Comparison of ENCODE assay signal across 8 cellular contexts in the genomic region with DNA sequence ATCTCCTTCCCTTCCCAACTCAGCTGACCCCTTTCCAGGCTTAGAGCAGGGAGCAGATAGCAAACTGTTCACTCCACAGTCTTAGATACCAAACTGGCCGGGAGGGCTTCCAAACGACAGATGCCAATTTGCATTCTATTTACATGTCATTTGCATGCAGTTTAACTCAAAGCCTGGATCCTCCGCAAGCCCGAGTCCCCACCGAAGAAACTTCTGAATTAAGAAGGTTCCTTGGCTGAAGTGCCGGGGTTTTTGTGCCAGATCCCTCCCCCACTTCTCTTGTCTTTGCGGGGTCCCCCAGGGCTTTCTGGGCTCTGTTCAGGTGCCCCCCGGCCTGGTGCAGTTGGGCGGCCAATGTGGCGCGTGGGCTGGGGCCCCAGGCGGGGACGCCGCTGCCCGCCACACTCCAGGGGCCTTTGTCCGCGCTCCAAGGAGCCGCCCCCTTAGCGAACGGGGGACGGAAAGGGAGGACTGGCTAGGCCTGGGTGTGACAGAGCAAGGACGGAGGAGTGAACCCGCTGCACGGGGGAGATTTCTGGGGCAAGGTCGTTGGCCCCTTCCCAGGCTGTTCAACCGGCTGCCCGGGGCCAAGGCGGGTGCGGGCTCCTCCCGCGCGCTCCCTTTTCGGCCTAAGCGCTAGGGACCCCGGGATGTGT. TPM values are rescaled to one million over a fixed set of nuclear protein-coding genes. Genes with fewer than 3 reads are reported as not detected.
DNase-seq lines count a peak whose midpoint lies in the region; ATAC-seq and TF ChIP-seq lines count a peak whose summit lies in the region.

No MANE protein-coding gene starts in this region.

- DNase-seq in BE2C (peak; percentile 14), NCI-H1105 (lab: John Stamatoyannopoulos, UW) (peak; percentile 7), colonic mucosa (peak; percentile 24), mesendoderm (peak; percentile 93), type B pancreatic cell (ENCODE audit: extremely low spot score, unreplicated experiment) (peak; percentile 72)
- DNase-seq in activated CD4-positive, alpha-beta memory T cell treated with anti-CD3 and anti-CD28 coated beads for 36 hours: no peak
- no peak for DNase-seq in stimulated activated CD8-positive, alpha-beta memory T cell treated with anti-CD3 and anti-CD28 coated beads, Interleukin-4, amount 100 ng/mL, for 48 hours

- no peaks in the 10 kb centered on the region for H3K9me3 ChIP-seq in BE2C
- H3K9me3 ChIP-seq in colonic mucosa: no peaks in the 10 kb centered on the region

- no peak overlapping the region for H4K8ac ChIP-seq in mesendoderm (ENCODE audit: low read depth, low read length)

- H3K79me1 ChIP-seq in mesendoderm (ENCODE audit: low read length): peaks cover 8% of the 10 kb centered on the region

- H2AK5ac ChIP-seq in mesendoderm (ENCODE audit: low read length): no peak overlapping the region

- TF ChIP-seq CTCF in BE2C (IDR thresholded peaks at IDR 0.05; ENCODE audit: low read depth, low read length) (no peak), colonic mucosa (IDR thresholded peaks at IDR 0.05) (no peak), type B pancreatic cell (conservative IDR thresholded peaks at IDR 0.05) (no peak)

- no CpG with 5 or more reads among the region's 35 CpGs for WGBS in mesendoderm (ENCODE audit: extremely low coverage, insufficient coverage, low lambda C conversion rate)

- H3K27ac Mint-ChIP-seq in type B pancreatic cell: peak overlapping the region; percentile 76
- H3K27ac Mint-ChIP-seq in activated CD4-positive, alpha-beta memory T cell treated with anti-CD3 and anti-CD28 coated beads for 36 hours: no peak overlapping the region

- peak overlapping the region; percentile 88 for H3K4me2 ChIP-seq in mesendoderm (ENCODE audit: low read length)

- CTCF ChIA-PET in activated CD4-positive, alpha-beta memory T cell treated with anti-CD3 and anti-CD28 coated beads for 36 hours (lab: Charles Lee): interaction anchor here (1.4 to 2.2 kb wide), 5 partner anchors 24 to 327 kb away, joined by 3 to 11 read pairs (median 7); partner anchors contain the start of gene VPS35L

- H3K36me3 ChIP-seq in BE2C (no peaks in the 10 kb centered on the region), colonic mucosa (no peaks in the 10 kb centered on the region), mesendoderm (ENCODE audit: control insufficient read depth, insufficient read depth, low read length) (no peaks in the 10 kb centered on the region)

- H3K4me3 ChIP-seq in BE2C (ENCODE audit: low read depth, low read length): peak overlapping the region; percentile 58
- H3K4me3 ChIP-seq in colonic mucosa: peak overlapping the region; percentile 52
- peak overlapping the region; percentile 49 for H3K4me3 ChIP-seq in mesendoderm (ENCODE audit: low read length)

- H3K4me1 ChIP-seq in BE2C (no peaks in the 10 kb centered on the region; the same call in 1 of the 2 replicates), colonic mucosa (peaks cover 9% of the 10 kb centered on the region), mesendoderm (ENCODE audit: control insufficient read depth, low read depth, low read length) (peaks cover 5% of the 10 kb centered on the region)

- H3K27ac ChIP-seq in colonic mucosa (no peak overlapping the region), mesendoderm (ENCODE audit: low read depth, low read length) (peak overlapping the region; percentile 85)

- peaks cover 13% of the 10 kb centered on the region for H3K36me3 Mint-ChIP-seq in type B pancreatic cell
- H3K36me3 Mint-ChIP-seq in activated CD4-positive, alpha-beta memory T cell treated with anti-CD3 and anti-CD28 coated beads for 36 hours: no peaks in the 10 kb centered on the region

- peak overlapping the region; percentile 89 for H3K56ac ChIP-seq in mesendoderm (ENCODE audit: low read length)

- H3K23ac ChIP-seq in mesendoderm (ENCODE audit: low read length): peak overlapping the region; percentile 95

- H3K4me3 Mint-ChIP-seq in type B pancreatic cell: peak overlapping the region; percentile 90
- H3K4me3 Mint-ChIP-seq in activated CD4-positive, alpha-beta memory T cell treated with anti-CD3 and anti-CD28 coated beads for 36 hours: no peak overlapping the region

- peaks cover 19% of the 10 kb centered on the region for H3K79me2 ChIP-seq in mesendoderm (ENCODE audit: control insufficient read depth, insufficient read depth, low read length)

- peaks cover 8% of the 10 kb centered on the region for H3K27me3 ChIP-seq in BE2C
- peaks cover 5% of the 10 kb centered on the region for H3K27me3 ChIP-seq in colonic mucosa
- no peaks in the 10 kb centered on the region for H3K27me3 ChIP-seq in mesendoderm (ENCODE audit: insufficient read depth, low read length, poor library complexity)

- peak overlapping the region; percentile 18 for H2BK120ac ChIP-seq in mesendoderm (ENCODE audit: low read depth, low read length)

- no peak overlapping the region for H4K5ac ChIP-seq in mesendoderm (ENCODE audit: low read length)

- peak overlapping the region; percentile 90 for H3K18ac ChIP-seq in mesendoderm (ENCODE audit: low read length)

- POLR2A ChIA-PET in activated CD4-positive, alpha-beta memory T cell treated with anti-CD3 and anti-CD28 coated beads for 36 hours (lab: Charles Lee): no interaction called here

- no peaks in the 10 kb centered on the region for H3K9me3 Mint-ChIP-seq in type B pancreatic cell
- no peaks in the 10 kb centered on the region for H3K9me3 Mint-ChIP-seq in activated CD4-positive, alpha-beta memory T cell treated with anti-CD3 and anti-CD28 coated beads for 36 hours

- H3K27me3 Mint-ChIP-seq in type B pancreatic cell: peaks cover 17% of the 10 kb centered on the region
- peaks cover 33% of the 10 kb centered on the region for H3K27me3 Mint-ChIP-seq in activated CD4-positive, alpha-beta memory T cell treated with anti-CD3 and anti-CD28 coated beads for 36 hours

- H3K9ac ChIP-seq in colonic mucosa (ENCODE audit: low read depth in 2 of 2, low read length in 2 of 2) (peak overlapping the region; percentile 12 to 35), mesendoderm (ENCODE audit: low read length) (peak overlapping the region; percentile 87)

- H2BK15ac ChIP-seq in mesendoderm (replicated peaks; ENCODE audit: low read depth): no peak overlapping the region

- peak overlapping the region; percentile 89 for H3K4ac ChIP-seq in mesendoderm (ENCODE audit: low read depth, low read length)

- intact Hi-C loops in colonic mucosa (cut with DNase I): loop anchor here (10.0 kb wide), 1 partner anchor 199 kb away; no protein-coding TSS in a partner anchor
- intact Hi-C loops in activated CD4-positive, alpha-beta memory T cell treated with anti-CD3 and anti-CD28 coated beads for 36 hours (cut with micrococcal nuclease): loop anchor here (10.0 kb wide), 2 partner anchors 169 to 799 kb away; partner anchors contain the start of genes IQCK and KNOP1

- peaks cover 27% of the 10 kb centered on the region for H3K4me1 Mint-ChIP-seq in type B pancreatic cell (ENCODE audit: unreplicated experiment)
- peaks cover 19% of the 10 kb centered on the region for H3K4me1 Mint-ChIP-seq in activated CD4-positive, alpha-beta memory T cell treated with anti-CD3 and anti-CD28 coated beads for 36 hours (ENCODE audit: low read depth)

- H2BK5ac ChIP-seq in mesendoderm (ENCODE audit: low read length): peak overlapping the region; percentile 56

- ATAC-seq in HG03565 (IDR thresholded peaks at IDR 0.05; ENCODE audit: unreplicated experiment): no peak

RNA-seq across cellular contexts. Expression of gene GPRC5B, which starts 1.2 kb away (rescaled TPM):
- polyA plus RNA-seq in BE2C (2012; ENCODE audit: insufficient read depth, insufficient read length, low read depth): 0.48 TPM
- total RNA-seq in colonic mucosa (1 to 10 TPM; 3.1 to 8.5 TPM), type B pancreatic cell (ENCODE audit: low replicate concordance) (25.8 and 53.8 TPM in 2 replicates)
- 87.4 TPM for polyA plus RNA-seq in mesendoderm (2013, experiment 1 of 2)
- 90.0 TPM for polyA plus RNA-seq in mesendoderm (2013, experiment 2 of 2)
- not detected for total RNA-seq in activated CD4-positive, alpha-beta memory T cell treated with anti-CD3 and anti-CD28 coated beads for 36 hours

Comparison
In these comparisons a context has a peak if more than half of its experiments do, and no peak if none do; other contexts are left out.
1. DNase-seq: peak in BE2C (single experiment), NCI-H1105 (single experiment), colonic mucosa (single experiment), mesendoderm (single experiment) and type B pancreatic cell (single experiment); none in activated CD4-positive, alpha-beta memory T cell treated with anti-CD3 and anti-CD28 coated beads for 36 hours (single experiment) and stimulated activated CD8-positive, alpha-beta memory T cell treated with anti-CD3 and anti-CD28 coated beads, Interleukin-4, amount 100 ng/mL, for 48 hours (single experiment).
2. Peak in every context shown above with its lines, with median percentiles within 50 percentile points of each other: H3K4me3 ChIP-seq.